In the genomic region with DNA sequence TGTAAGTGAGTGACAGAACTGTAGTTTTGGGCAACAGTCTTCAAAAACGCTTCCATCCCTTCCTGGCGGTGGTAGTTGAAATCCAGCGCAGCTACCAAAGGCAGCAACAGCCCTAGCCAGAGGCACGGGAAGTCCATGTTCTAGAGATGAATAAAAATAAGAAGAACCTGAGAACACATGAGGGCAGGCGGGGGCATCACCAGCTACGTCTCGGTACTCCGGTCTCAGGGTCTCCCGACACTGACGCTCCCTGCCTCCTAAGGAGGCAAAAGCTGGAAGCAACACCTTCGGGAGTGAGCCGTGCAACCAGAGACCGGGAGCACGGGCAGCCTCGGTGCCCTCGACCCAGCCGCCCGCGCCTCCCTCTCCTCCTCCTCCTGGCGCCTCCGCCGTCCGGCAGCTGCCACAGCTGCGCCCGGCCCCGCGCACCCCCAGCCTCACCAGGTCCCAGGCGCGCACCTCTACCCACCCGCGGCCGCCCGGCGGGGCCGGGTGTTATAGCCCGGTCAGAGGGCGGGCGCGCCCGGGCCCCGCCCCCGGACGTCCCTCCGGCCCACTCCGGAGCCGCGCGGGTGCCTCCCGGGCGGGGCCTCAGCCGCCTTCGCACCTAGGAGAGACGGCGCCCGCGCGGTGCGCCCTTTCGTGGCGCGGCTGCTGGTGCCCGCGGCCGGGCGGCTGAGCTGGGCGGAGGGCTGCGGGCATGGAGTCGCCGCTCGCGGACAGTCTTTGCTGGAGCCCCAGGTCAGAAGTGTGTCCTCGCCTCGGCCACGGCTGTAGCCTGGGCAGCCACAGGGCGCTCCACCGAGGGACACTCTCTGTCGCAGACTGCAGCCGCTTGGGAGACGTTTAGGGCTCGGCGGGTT, we compare ENCODE assay signal across 1 cellular context.
TF ChIP-seq lines count a peak whose summit lies in the region.

A gene (minus strand): TSS at position 471 of the 863 bp plus-strand sequence. CDS start 334 bp downstream, at position 137.

TF ChIP-seq in Ishikawa, 13 proteins besides CTCF, POLR2A, EP300 and RAD21 (continued from another document):
- TF ChIP-seq, protein P1, sequence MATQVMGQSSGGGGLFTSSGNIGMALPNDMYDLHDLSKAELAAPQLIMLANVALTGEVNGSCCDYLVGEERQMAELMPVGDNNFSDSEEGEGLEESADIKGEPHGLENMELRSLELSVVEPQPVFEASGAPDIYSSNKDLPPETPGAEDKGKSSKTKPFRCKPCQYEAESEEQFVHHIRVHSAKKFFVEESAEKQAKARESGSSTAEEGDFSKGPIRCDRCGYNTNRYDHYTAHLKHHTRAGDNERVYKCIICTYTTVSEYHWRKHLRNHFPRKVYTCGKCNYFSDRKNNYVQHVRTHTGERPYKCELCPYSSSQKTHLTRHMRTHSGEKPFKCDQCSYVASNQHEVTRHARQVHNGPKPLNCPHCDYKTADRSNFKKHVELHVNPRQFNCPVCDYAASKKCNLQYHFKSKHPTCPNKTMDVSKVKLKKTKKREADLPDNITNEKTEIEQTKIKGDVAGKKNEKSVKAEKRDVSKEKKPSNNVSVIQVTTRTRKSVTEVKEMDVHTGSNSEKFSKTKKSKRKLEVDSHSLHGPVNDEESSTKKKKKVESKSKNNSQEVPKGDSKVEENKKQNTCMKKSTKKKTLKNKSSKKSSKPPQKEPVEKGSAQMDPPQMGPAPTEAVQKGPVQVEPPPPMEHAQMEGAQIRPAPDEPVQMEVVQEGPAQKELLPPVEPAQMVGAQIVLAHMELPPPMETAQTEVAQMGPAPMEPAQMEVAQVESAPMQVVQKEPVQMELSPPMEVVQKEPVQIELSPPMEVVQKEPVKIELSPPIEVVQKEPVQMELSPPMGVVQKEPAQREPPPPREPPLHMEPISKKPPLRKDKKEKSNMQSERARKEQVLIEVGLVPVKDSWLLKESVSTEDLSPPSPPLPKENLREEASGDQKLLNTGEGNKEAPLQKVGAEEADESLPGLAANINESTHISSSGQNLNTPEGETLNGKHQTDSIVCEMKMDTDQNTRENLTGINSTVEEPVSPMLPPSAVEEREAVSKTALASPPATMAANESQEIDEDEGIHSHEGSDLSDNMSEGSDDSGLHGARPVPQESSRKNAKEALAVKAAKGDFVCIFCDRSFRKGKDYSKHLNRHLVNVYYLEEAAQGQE (IDR thresholded peaks at IDR 0.05; ENCODE audit: low read depth), result no peak
- TF ChIP-seq YY1 (IDR thresholded peaks at IDR 0.05; ENCODE audit: low read depth) (no peak), TEAD4 (IDR thresholded peaks at IDR 0.05) (no peak)
